Comparison of ENCODE assay signal across 9 cellular contexts in the genomic region with DNA sequence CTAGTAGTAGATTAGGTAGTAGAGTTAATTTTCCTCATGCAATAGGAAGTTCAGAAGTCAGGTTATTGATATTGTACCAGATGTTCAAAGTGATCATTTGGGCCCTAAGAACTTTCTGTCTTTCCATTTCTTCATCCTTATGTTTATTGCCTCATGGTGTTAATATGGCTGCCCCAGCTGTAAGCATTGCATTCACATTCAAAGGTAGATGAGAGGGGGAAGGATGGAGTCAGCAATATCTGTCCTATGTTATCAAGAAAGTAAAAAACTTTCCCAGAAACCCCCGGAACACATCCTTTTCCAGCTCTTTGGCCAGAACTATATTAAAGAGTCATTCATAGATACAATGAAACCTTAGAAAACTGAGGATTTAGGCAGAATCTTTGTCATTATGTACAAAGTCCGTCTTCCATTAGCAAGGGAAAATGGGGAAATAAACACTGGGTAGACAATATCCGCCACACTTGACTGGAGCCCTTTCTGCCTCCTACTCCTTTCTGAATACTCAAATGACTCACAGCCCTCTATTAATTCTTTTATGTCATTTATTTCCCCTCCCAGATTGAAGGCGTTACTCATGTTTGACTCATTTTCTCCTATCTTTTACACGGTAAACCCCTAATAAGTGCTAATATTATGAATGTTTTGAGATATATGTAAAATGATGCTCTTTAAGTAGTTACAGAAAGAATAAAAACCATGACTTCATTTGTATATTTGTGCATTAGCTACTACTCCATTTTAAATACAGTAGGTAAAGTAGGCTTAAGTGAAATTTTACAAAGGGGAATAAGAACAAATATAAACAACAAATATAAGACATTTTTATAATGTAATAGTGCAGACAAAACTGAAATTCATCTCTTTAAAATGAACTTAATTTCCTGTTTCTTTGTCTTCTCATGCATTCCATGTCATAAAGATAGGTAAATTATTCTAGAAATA.
DNase-seq lines count a peak whose midpoint lies in the region; ATAC-seq and TF ChIP-seq lines count a peak whose summit lies in the region.
"Had no signal": no experiment of that assay in that cellular context is flagged by ENCODE, and none has a peak within 500 bp of the region (broad histone marks: within the 10 kb centered on the region; RNA-seq: fewer than 3 reads in every experiment).

No MANE protein-coding gene starts in this region.

- 81 to 90% methylated on average over 5 of the region's 5 CpGs for WGBS in upper lobe of left lung, 2 donors

- TF ChIP-seq EP300 in upper lobe of left lung (IDR thresholded peaks at IDR 0.05): no peak

- TF ChIP-seq POLR2A in upper lobe of left lung (IDR thresholded peaks at IDR 0.05): no peak

- no peak overlapping the region for H3K9ac ChIP-seq in Karpas-422 (ENCODE audit: low read length)

- DNase-seq in Karpas-422 (no peak), left lung (no peak), upper lobe of left lung (no peak), SHP77 treated with DMSO at 0.1 percent for 48 hours (lab: John Stamatoyannopoulos, UW) (no peak), left ventricle myocardium superior (no peak)
- no peak for DNase-seq in stimulated activated CD4-positive, alpha-beta T cell treated with anti-CD3 and anti-CD28 coated beads, Interleukin-1b, Interleukin-23, amount 100 ng/mL, for 48 hours
- DNase-seq: immature natural killer cell had no signal

- ATAC-seq in GM18858 (IDR thresholded peaks at IDR 0.05; ENCODE audit: unreplicated experiment) (peak; percentile 74), HG02610 (IDR thresholded peaks at IDR 0.05; ENCODE audit: unreplicated experiment) (peak; percentile 82), left lung (peak; percentile 44), upper lobe of left lung (ENCODE audit: low FRiP score in 2 of 2) (no peak), left ventricle myocardium superior (no peak)

- no peak for TF ChIP-seq CTCF in left lung (IDR thresholded peaks at IDR 0.05)
- no peak for TF ChIP-seq CTCF in upper lobe of left lung (IDR thresholded peaks at IDR 0.05)

- intact Hi-C loops in left lung (cut with DNase I): no loop called here
- intact Hi-C loops in left ventricle myocardium superior (cut with micrococcal nuclease): no loop called here

- H3K27ac ChIP-seq in Karpas-422 (ENCODE audit: low read length) (no peak overlapping the region), left lung (no peak overlapping the region), upper lobe of left lung (no peak overlapping the region)

- H3K79me2 ChIP-seq in Karpas-422 (ENCODE audit: low read length): no peaks in the 10 kb centered on the region

- no peak overlapping the region for H2AFZ ChIP-seq in Karpas-422 (ENCODE audit: low read length)

- peak overlapping the region; percentile 31 for H3K4me2 ChIP-seq in Karpas-422 (ENCODE audit: low read depth, low read length, poor library complexity, severe bottlenecking)

- no peaks in the 10 kb centered on the region for H3K9me3 ChIP-seq in Karpas-422 (ENCODE audit: low read length)
- H3K9me3 ChIP-seq in left lung: no peaks in the 10 kb centered on the region
- no peaks in the 10 kb centered on the region for H3K9me3 ChIP-seq in upper lobe of left lung

- H3K36me3 ChIP-seq in Karpas-422 (ENCODE audit: insufficient read depth, low read length) (no peaks in the 10 kb centered on the region), left lung (no peaks in the 10 kb centered on the region), upper lobe of left lung (no peaks in the 10 kb centered on the region)

- no peaks in the 10 kb centered on the region for H3K9me2 ChIP-seq in Karpas-422 (replicated peaks; ENCODE audit: insufficient read depth, low read length)

- H3K4me3 ChIP-seq in Karpas-422 (ENCODE audit: low read length) (no peak overlapping the region), left lung (no peak overlapping the region), upper lobe of left lung (no peak overlapping the region)

- peaks cover 13% of the 10 kb centered on the region for H3K4me1 ChIP-seq in Karpas-422 (ENCODE audit: low read length)
- H3K4me1 ChIP-seq in left lung: peaks cover 0 to 8% of the 10 kb centered on the region in 2 donors
- H3K4me1 ChIP-seq in upper lobe of left lung: peaks cover 0 to 3% (median 0%) of the 10 kb centered on the region in 4 donors

- no peaks in the 10 kb centered on the region for H4K20me1 ChIP-seq in Karpas-422 (ENCODE audit: insufficient read depth, low read depth, low read length)

- no peaks in the 10 kb centered on the region for H3K27me3 ChIP-seq in Karpas-422 (ENCODE audit: low read length)
- no peaks in the 10 kb centered on the region for H3K27me3 ChIP-seq in left lung
- H3K27me3 ChIP-seq in upper lobe of left lung: no peaks in the 10 kb centered on the region

Comparison
In these comparisons a context has a peak if more than half of its experiments do, and no peak if none do; other contexts are left out.
1. ATAC-seq: peak in GM18858 (single experiment), HG02610 (single experiment) and left lung (single experiment); none in upper lobe of left lung (0 of 2) and left ventricle myocardium superior (single experiment).